8 cellular contexts compared by ENCODE assay signal in genomic region chr6:42017021-42017643, GRCh38. TPM values are rescaled to one million over a fixed set of nuclear protein-coding genes. Genes with fewer than 3 reads are reported as not detected.
DNase-seq lines count a peak whose midpoint lies in the region; ATAC-seq and TF ChIP-seq lines count a peak whose summit lies in the region.

No MANE protein-coding gene starts in this region.

- no peaks in the 10 kb centered on the region for H4K20me1 ChIP-seq in DOHH2 (ENCODE audit: control insufficient read depth, insufficient read depth, low read depth, low read length)

- H3K4me1 ChIP-seq in DOHH2 (ENCODE audit: control insufficient read depth, low read length) (peaks cover 83% of the 10 kb centered on the region), adipocyte (ENCODE audit: control insufficient read depth, insufficient read depth, low read length) (peaks cover 24% of the 10 kb centered on the region)

- H3K4me3 ChIP-seq in DOHH2 (ENCODE audit: low read length) (peak overlapping the region; percentile 18; the same call in 1 of the 2 replicates), adipocyte (ENCODE audit: low read length) (no peak overlapping the region)

- H3K27ac ChIP-seq in DOHH2 (ENCODE audit: low read depth, low read length) (peak overlapping the region; percentile 74), KOPT-K1 (ENCODE audit: low read depth, low read length, poor library complexity, severe bottlenecking) (peak overlapping the region; percentile 98)

- no peaks in the 10 kb centered on the region for H3K36me3 Mint-ChIP-seq in progenitor cell of endocrine pancreas (ENCODE audit: insufficient read depth)
- H3K36me3 Mint-ChIP-seq in glutamatergic neuron (ENCODE audit: unreplicated experiment) = no peaks in the 10 kb centered on the region

- no peak overlapping the region for H3K9ac ChIP-seq in adipocyte (ENCODE audit: low read length)

- H3K4me2 ChIP-seq in DOHH2 (ENCODE audit: low read length) = peak overlapping the region; percentile 61

- H3F3A ChIP-seq in DOHH2 (ENCODE audit: control insufficient read depth, insufficient read depth) = peaks cover 37% of the 10 kb centered on the region

- H3K79me2 ChIP-seq in DOHH2 (ENCODE audit: control insufficient read depth, low read length) = peaks cover 9% of the 10 kb centered on the region

- H3K27ac Mint-ChIP-seq in progenitor cell of endocrine pancreas = no peak overlapping the region
- no peak overlapping the region for H3K27ac Mint-ChIP-seq in glutamatergic neuron (ENCODE audit: unreplicated experiment)

- H3K27me3 Mint-ChIP-seq in progenitor cell of endocrine pancreas = no peaks in the 10 kb centered on the region
- peaks cover 2% of the 10 kb centered on the region for H3K27me3 Mint-ChIP-seq in glutamatergic neuron (ENCODE audit: unreplicated experiment)

- H3K9me2 ChIP-seq in DOHH2 (replicated peaks; ENCODE audit: control insufficient read depth, low read length) = no peaks in the 10 kb centered on the region

- no peak for ATAC-seq in GM19023 (IDR thresholded peaks at IDR 0.05; ENCODE audit: unreplicated experiment)

- no peaks in the 10 kb centered on the region for H3K9me3 Mint-ChIP-seq in progenitor cell of endocrine pancreas (ENCODE audit: low read depth)
- no peaks in the 10 kb centered on the region for H3K9me3 Mint-ChIP-seq in glutamatergic neuron (ENCODE audit: unreplicated experiment)

- TF ChIP-seq CTCF in DOHH2 (IDR thresholded peaks at IDR 0.05; ENCODE audit: low read depth, low read length, poor library complexity, severe bottlenecking) (no peak), progenitor cell of endocrine pancreas (IDR thresholded peaks at IDR 0.05; ENCODE audit: unreplicated experiment) (no peak), glutamatergic neuron (IDR thresholded peaks at IDR 0.05; ENCODE audit: partially characterized antibody, unreplicated experiment) (no peak)

- DNase-seq in adipocyte (ENCODE audit: low read depth) (peak; percentile 77), myocyte (ENCODE audit: low read depth) (peak; percentile 84), DMS53 (lab: John Stamatoyannopoulos, UW) (no peak), progenitor cell of endocrine pancreas (ENCODE audit: low spot score, unreplicated experiment) (no peak), glutamatergic neuron (no peak)

- H3K36me3 ChIP-seq in DOHH2 (ENCODE audit: control insufficient read depth, low read length) = peaks cover 12% of the 10 kb centered on the region
- H3K36me3 ChIP-seq in KOPT-K1 (ENCODE audit: insufficient read depth, low read length) = no peaks in the 10 kb centered on the region
- no peaks in the 10 kb centered on the region for H3K36me3 ChIP-seq in adipocyte (ENCODE audit: control insufficient read depth, insufficient read depth, low read length, severe bottlenecking)

- H3K9me3 ChIP-seq in DOHH2 (ENCODE audit: control insufficient read depth, insufficient read depth, low read length) = no peaks in the 10 kb centered on the region; the same call in 1 of the 2 replicates
- no peaks in the 10 kb centered on the region for H3K9me3 ChIP-seq in KOPT-K1 (ENCODE audit: insufficient read depth, low read length, poor library complexity, severe bottlenecking)
- no peaks in the 10 kb centered on the region for H3K9me3 ChIP-seq in adipocyte (ENCODE audit: control insufficient read depth, low read length)

- H3K27me3 ChIP-seq in DOHH2 (ENCODE audit: control insufficient read depth, low read length) (no peaks in the 10 kb centered on the region), adipocyte (replicated peaks; ENCODE audit: control insufficient read depth, insufficient read depth, low read length) (no peaks in the 10 kb centered on the region)

- H3K4me3 Mint-ChIP-seq in progenitor cell of endocrine pancreas (ENCODE audit: low read depth) = no peak overlapping the region
- H3K4me3 Mint-ChIP-seq in glutamatergic neuron (ENCODE audit: unreplicated experiment) = no peak overlapping the region

- H3K4me1 Mint-ChIP-seq in progenitor cell of endocrine pancreas (ENCODE audit: low read depth) (no peaks in the 10 kb centered on the region), glutamatergic neuron (ENCODE audit: low read depth, unreplicated experiment) (no peaks in the 10 kb centered on the region)

RNA-seq across cellular contexts. Expression of gene TAF8, which starts 33.2 kb away (rescaled TPM):
- total RNA-seq in myocyte (18.9 and 25.1 TPM in 2 replicates), progenitor cell of endocrine pancreas (38.9 and 40.4 TPM in 2 replicates), glutamatergic neuron (ENCODE audit: unreplicated experiment) (16.2 TPM)
- 10.4 TPM for polyA plus RNA-seq in myocyte (2012)

Comparison
In these comparisons a context has a peak if more than half of its experiments do, and no peak if none do; other contexts are left out.
1. DNase-seq: peak in adipocyte (single experiment) and myocyte (single experiment); none in DMS53 (single experiment), progenitor cell of endocrine pancreas (single experiment) and glutamatergic neuron (single experiment).